16 cellular contexts compared by ENCODE assay signal in genomic region chr17:68532826-68533225, GRCh38. TPM values are rescaled to one million over a fixed set of nuclear protein-coding genes. Genes with fewer than 3 reads are reported as not detected.
A peak's percentile ranks its signal among the peaks of the same experiment; 100 is the strongest.
DNase-seq lines count a peak whose midpoint lies in the region; TF ChIP-seq lines count a peak whose summit lies in the region.
"Had no signal": no experiment of that assay in that cellular context is flagged by ENCODE, and none has a peak within 500 bp of the region (broad histone marks: within the 10 kb centered on the region; RNA-seq: fewer than 3 reads in every experiment).

No MANE protein-coding gene starts in this region.

- H3K36me3 Mint-ChIP-seq in MCF 10A (ENCODE audit: insufficient read depth, unreplicated experiment) = peaks cover 90% of the 10 kb centered on the region

- no peak overlapping the region for H3K4me3 Mint-ChIP-seq in MCF 10A (ENCODE audit: unreplicated experiment)
- H3K4me3 Mint-ChIP-seq: GM23338 had no signal

- H3K9ac ChIP-seq in mammary epithelial cell (ENCODE audit: insufficient read depth, low read length) = no peak overlapping the region
- H3K9ac ChIP-seq in adipocyte (ENCODE audit: low read length) = peak overlapping the region; percentile 56
- H3K9ac ChIP-seq in smooth muscle cell (ENCODE audit: low read depth) = no peak overlapping the region
- H3K9ac ChIP-seq: BLaER1 had no signal

- 98% methylated on average over 3 of the region's 3 CpGs for WGBS in mammary epithelial cell (ENCODE audit: low coverage, missing lambda C conversion rate)
- 87 to 90% methylated on average over 3 of the region's 3 CpGs for WGBS in transverse colon (ENCODE audit: low coverage in 1 of 2), 2 donors
- WGBS in smooth muscle cell (ENCODE audit: low lambda C conversion rate) = 88% methylated on average over 3 of the region's 3 CpGs

- BruUV-seq in MCF 10A (replicated peaks; lab: Mats Ljungman, UMichigan) (no TSS peak), mammary epithelial cell (replicated peaks; lab: Mats Ljungman, UMichigan) (no TSS peak)

- H3K27me3 ChIP-seq in mammary epithelial cell (ENCODE audit: insufficient read depth, low read length) (no peaks in the 10 kb centered on the region), adipocyte (replicated peaks; ENCODE audit: control insufficient read depth, insufficient read depth, low read length) (no peaks in the 10 kb centered on the region), transverse colon (no peaks in the 10 kb centered on the region), smooth muscle cell (ENCODE audit: low read depth) (no peaks in the 10 kb centered on the region)
- H3K27me3 ChIP-seq: BLaER1 had no signal

- no peak overlapping the region for H3K27ac ChIP-seq in mammary epithelial cell (ENCODE audit: insufficient read depth, low read depth, low read length)
- no peak overlapping the region for H3K27ac ChIP-seq in transverse colon
- H3K27ac ChIP-seq in smooth muscle cell (ENCODE audit: low read depth) = no peak overlapping the region
- H3K27ac ChIP-seq: 22Rv1, BLaER1 had no signal

- H3K9me3 ChIP-seq in mammary epithelial cell (replicated peaks; ENCODE audit: insufficient read depth, low read length) (no peaks in the 10 kb centered on the region), adipocyte (ENCODE audit: control insufficient read depth, low read length) (no peaks in the 10 kb centered on the region), transverse colon (no peaks in the 10 kb centered on the region), smooth muscle cell (replicated peaks; ENCODE audit: low read depth) (no peaks in the 10 kb centered on the region)
- H3K9me3 ChIP-seq: BLaER1 had no signal

- H3K4me3 ChIP-seq in mammary epithelial cell (replicated peaks in 1 of 3; ENCODE audit: insufficient read depth in 1 of 3, low read depth in 2 of 3, low read length in 3 of 3) (no peak overlapping the region), adipocyte (ENCODE audit: low read length) (no peak overlapping the region), transverse colon (no peak overlapping the region), smooth muscle cell (no peak overlapping the region)
- H3K4me3 ChIP-seq: BLaER1, GM12878, GM23338 had no signal

- no peak for TF ChIP-seq CTCF in MCF 10A (IDR thresholded peaks at IDR 0.05; ENCODE audit: unreplicated experiment)
- no peak for TF ChIP-seq CTCF in mammary epithelial cell (conservative IDR thresholded peaks at IDR 0.05 in 1 of 2, IDR thresholded peaks at IDR 0.05 in 1 of 2; ENCODE audit: extremely low read depth in 1 of 2, insufficient read depth in 1 of 2, low read depth in 1 of 2, low read length in 2 of 2)
- TF ChIP-seq CTCF in transverse colon (IDR thresholded peaks at IDR 0.05) = no peak
- TF ChIP-seq CTCF in smooth muscle cell (IDR thresholded peaks at IDR 0.05; ENCODE audit: borderline replicate concordance, insufficient read depth, poor library complexity, severe bottlenecking) = no peak

- H3K79me2 ChIP-seq in mammary epithelial cell (ENCODE audit: insufficient read depth, low read length) (peaks cover 7% of the 10 kb centered on the region), smooth muscle cell (ENCODE audit: low read depth) (peaks cover 3% of the 10 kb centered on the region)

- H3K4me1 ChIP-seq in mammary epithelial cell (ENCODE audit: insufficient read depth, low read length) (no peaks in the 10 kb centered on the region), adipocyte (ENCODE audit: control insufficient read depth, insufficient read depth, low read length) (peaks cover 34% of the 10 kb centered on the region), transverse colon (no peaks in the 10 kb centered on the region), smooth muscle cell (ENCODE audit: low read depth) (no peaks in the 10 kb centered on the region)
- H3K4me1 ChIP-seq: BLaER1 had no signal

- H3K4me2 ChIP-seq in mammary epithelial cell (ENCODE audit: insufficient read depth, low read depth, low read length) = no peak overlapping the region
- no peak overlapping the region for H3K4me2 ChIP-seq in smooth muscle cell
- H3K4me2 ChIP-seq: BLaER1, GM23338 had no signal

- DNase-seq in MCF 10A (ENCODE audit: unreplicated experiment) (no peak), mammary epithelial cell (no peak), adipocyte (ENCODE audit: low read depth) (peak; percentile 68), fibroblast of the conjunctiva (ENCODE audit: low read depth) (peak; percentile 12), transverse colon (no peak), smooth muscle cell (lab: John Stamatoyannopoulos, UW; ENCODE audit: unreplicated experiment) (no peak), NOMO-1 (lab: John Stamatoyannopoulos, UW; ENCODE audit: unreplicated experiment in 2 of 2) (no peak)
- DNase-seq: AML-193, Calu3, DMS 273 treated with DMSO at 0.1 percent for 48 hours, DMS79, H7 had no signal

- H3K36me3 ChIP-seq in mammary epithelial cell (ENCODE audit: insufficient read depth, low read length) (peaks cover 50% of the 10 kb centered on the region), adipocyte (ENCODE audit: control insufficient read depth, insufficient read depth, low read length, severe bottlenecking) (peaks cover 90% of the 10 kb centered on the region), transverse colon (peaks cover 0 to 66% (median 32%) of the 10 kb centered on the region in 4 donors), smooth muscle cell (ENCODE audit: low read depth) (peaks cover 27% of the 10 kb centered on the region)

- dilution Hi-C loops in mammary epithelial cell (cut with HindIII; ENCODE audit: low sequenced_read_pairs) = no loop called here

- no peak for TF ChIP-seq POLR2A in transverse colon (IDR thresholded peaks at IDR 0.05)

- no peaks in the 10 kb centered on the region for H3K9me3 Mint-ChIP-seq in MCF 10A (ENCODE audit: unreplicated experiment)
- H3K9me3 Mint-ChIP-seq: GM23338 had no signal

- TF ChIP-seq EP300 in transverse colon (IDR thresholded peaks at IDR 0.05; ENCODE audit: low read depth) = no peak

- peak overlapping the region; percentile 12 for H3K27ac Mint-ChIP-seq in MCF 10A (ENCODE audit: low read depth, unreplicated experiment)
- H3K27ac Mint-ChIP-seq: GM23338 had no signal

- no peak overlapping the region for H2AFZ ChIP-seq in mammary epithelial cell (ENCODE audit: low read depth, low read length)
- no peak overlapping the region for H2AFZ ChIP-seq in smooth muscle cell (ENCODE audit: low read depth)
- H2AFZ ChIP-seq: GM23338 had no signal

- CTCF ChIA-PET in MCF 10A (lab: Yijun Ruan, JAX) = interaction anchor here (0.7 to 2.8 kb wide), 4 partner anchors 16 to 228 kb away, joined by 3 to 7 read pairs (median 4); no protein-coding TSS in a partner anchor
- CTCF ChIA-PET in mammary epithelial cell (lab: Charles Lee; ENCODE audit: low non-redundant PET) = no interaction called here

- peaks cover 7% of the 10 kb centered on the region for H3F3A ChIP-seq in smooth muscle cell (ENCODE audit: low read depth)

- H3K27me3 Mint-ChIP-seq in MCF 10A (ENCODE audit: insufficient read depth, unreplicated experiment) = no peaks in the 10 kb centered on the region

- no peaks in the 10 kb centered on the region for H3K4me1 Mint-ChIP-seq in MCF 10A (ENCODE audit: insufficient read depth, unreplicated experiment)

- H4K20me1 ChIP-seq in mammary epithelial cell (ENCODE audit: insufficient read depth, low read length) (no peaks in the 10 kb centered on the region), smooth muscle cell (ENCODE audit: low read depth) (peaks cover 92% of the 10 kb centered on the region)

- in situ Hi-C loops in mammary epithelial cell (cut with MboI; ENCODE audit: low sequenced_read_pairs in 2 of 2) (loop anchor here (5.0 to 25.0 kb wide), 3 partner anchors 82 to 704 kb away; partner anchors contain the start of gene ABCA10 (in 1 of the 2)), transverse colon (cut with MboI; ENCODE audit: low pct_ligation_motif_present in 1 of 4, low pct_unique_long_range_greater_than_20kb in 1 of 4, low sequenced_read_pairs in 3 of 4) (loop anchor here in 3 of 4 donors (10.0 to 25.0 kb wide), 3 partner anchors 222 to 704 kb away; partner anchors contain the start of gene ABCA10 (in 3 of the 3))

- POLR2A ChIA-PET in MCF 10A (lab: Yijun Ruan, JAX) = no interaction called here

- intact Hi-C loops in MCF 10A (cut with micrococcal nuclease) = loop anchor here (10.0 kb wide), 1 partner anchor 82 kb away; no protein-coding TSS in a partner anchor
- intact Hi-C loops in mammary epithelial cell (cut with micrococcal nuclease) = no loop called here
- intact Hi-C loops in transverse colon (cut with DNase I; ENCODE audit: low total_unique reads) = no loop called here

RNA-seq across cellular contexts. Expression of gene PRKAR1A, which starts 20.6 kb away (rescaled TPM):
- total RNA-seq in MCF 10A (2022) (264 and 271 TPM in 2 replicates), mammary epithelial cell (100 to 1,000 TPM; 253 to 261 TPM), transverse colon (100 to 1,000 TPM in 3 of 4 donors, 10 to 100 TPM in 1; 93.9 to 223 (median 160) TPM), smooth muscle cell (340 and 393 TPM in 2 replicates)
- polyA plus RNA-seq in mammary epithelial cell (129 TPM), smooth muscle cell (274 and 302 TPM in 2 replicates)
- 360 TPM for polyA minus RNA-seq in mammary epithelial cell

Comparison
In these comparisons a context has a peak if more than half of its experiments do, and no peak if none do; other contexts are left out.
1. DNase-seq: peak in adipocyte (single experiment) and fibroblast of the conjunctiva (single experiment); none in MCF 10A (single experiment), mammary epithelial cell (single experiment), transverse colon (single experiment), smooth muscle cell (single experiment) and NOMO-1 (0 of 2).